8 cellular contexts compared by ENCODE assay signal in the genomic region with DNA sequence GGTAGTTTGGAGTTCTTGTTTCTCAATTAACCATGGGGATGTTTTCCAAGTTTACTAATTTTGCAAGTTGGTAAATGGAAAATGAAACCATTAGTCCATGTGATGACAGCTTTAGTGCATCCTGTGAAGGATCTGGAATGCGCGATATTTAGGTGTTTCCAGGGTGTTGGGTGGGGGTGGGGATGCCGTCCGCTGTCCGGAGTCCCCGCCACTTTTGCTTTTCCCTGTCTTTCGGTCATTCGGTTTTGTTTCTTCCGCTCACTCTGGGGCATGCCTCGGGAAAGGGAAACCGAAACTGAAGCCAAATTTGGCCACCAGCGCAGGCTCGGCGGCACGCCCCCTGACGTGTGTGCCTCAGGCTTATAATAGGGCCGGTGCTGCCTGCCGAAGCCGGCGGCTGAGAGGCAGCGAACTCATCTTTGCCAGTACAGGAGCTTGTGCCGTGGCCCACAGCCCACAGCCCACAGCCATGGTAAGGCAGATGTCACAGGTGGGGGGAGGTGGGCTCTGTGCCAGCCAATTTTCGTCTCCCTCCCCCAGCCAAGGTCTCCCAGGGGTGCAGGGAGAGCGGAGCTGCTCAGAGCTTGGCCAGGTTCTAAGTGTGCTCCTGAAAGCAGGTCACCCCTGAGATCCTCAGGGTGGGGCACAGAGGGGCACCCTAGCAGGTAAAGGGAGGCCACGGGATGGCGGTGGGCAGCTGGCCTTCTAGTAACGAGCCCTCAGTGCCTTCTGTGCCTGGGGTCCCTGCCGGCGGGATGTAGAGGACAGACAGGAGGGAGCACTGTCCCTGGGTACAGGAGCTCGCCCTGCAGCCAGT. TPM values are rescaled to one million over a fixed set of nuclear protein-coding genes. Genes with fewer than 3 reads are reported as not detected.
DNase-seq lines count a peak whose midpoint lies in the region; ATAC-seq and TF ChIP-seq lines count a peak whose summit lies in the region.

Gene ISG15 (plus strand): TSS at position 393 of the 817 bp plus-strand sequence. CDS start 77 bp downstream, at position 470.

- no peaks in the 10 kb centered on the region for H3K27me3 Mint-ChIP-seq in activated CD8-positive, alpha-beta T cell treated with anti-CD3 and anti-CD28 coated beads for 36 hours

- peaks cover 5% of the 10 kb centered on the region for H3K36me3 Mint-ChIP-seq in activated CD8-positive, alpha-beta T cell treated with anti-CD3 and anti-CD28 coated beads for 36 hours (ENCODE audit: low read depth)

- H3K4me1 ChIP-seq in ACC112 (ENCODE audit: control insufficient read depth, insufficient read depth, low read length, unreplicated experiment) (peaks cover 11% of the 10 kb centered on the region), lung (ENCODE audit: control insufficient read depth in 2 of 2, insufficient read depth in 2 of 2, low read length in 2 of 2) (peaks cover 0 to 10% of the 10 kb centered on the region in 2 donors)

- H3K27me3 ChIP-seq in ACC112 (ENCODE audit: insufficient read depth, low read length) (no peaks in the 10 kb centered on the region), lung (ENCODE audit: control insufficient read depth, insufficient read depth) (no peaks in the 10 kb centered on the region)

- peak; percentile 63 for ATAC-seq in GM18520 (IDR thresholded peaks at IDR 0.05; ENCODE audit: unreplicated experiment)
- peak; percentile 62 for ATAC-seq in HG03066 (IDR thresholded peaks at IDR 0.05; ENCODE audit: low read depth, unreplicated experiment)
- ATAC-seq in activated CD8-positive, alpha-beta T cell treated with anti-CD3 and anti-CD28 coated beads for 36 hours, result peak; percentile 88
- ATAC-seq in lung (ENCODE audit: insufficient read depth, low FRiP score), result peak; percentile 92

- CTCF ChIA-PET in activated CD8-positive, alpha-beta T cell treated with anti-CD3 and anti-CD28 coated beads for 36 hours (lab: Charles Lee), result interaction anchor here (0.8 to 3.5 kb wide), 9 partner anchors 11 to 386 kb away, joined by 3 to 37 read pairs (median 5); partner anchors contain the start of genes CCNL2 and HES4

- intact Hi-C loops in activated CD8-positive, alpha-beta T cell treated with anti-CD3 and anti-CD28 coated beads for 36 hours (cut with micrococcal nuclease), result no loop called here

- peaks cover 20% of the 10 kb centered on the region for H3K79me2 ChIP-seq in ACC112 (ENCODE audit: control insufficient read depth, insufficient read depth, low read length, unreplicated experiment)

- 2 to 6% methylated on average over 26 to 30 of the region's 30 CpGs for WGBS in lung, 2 donors

- peak within 1 kb of the TSS; percentile 30 for H2AFZ ChIP-seq in ACC112 (ENCODE audit: low read length, unreplicated experiment)

- peaks cover 17% of the 10 kb centered on the region; the same call in 1 of the 2 replicates for H3K36me3 ChIP-seq in ACC112 (ENCODE audit: insufficient read depth, low read length)
- H3K36me3 ChIP-seq in lung (ENCODE audit: control insufficient read depth in 2 of 2, insufficient read depth in 2 of 2, low read length in 2 of 2), result no peaks in the 10 kb centered on the region

- H3K27ac ChIP-seq in ACC112 (ENCODE audit: low read depth, low read length) (peak within 1 kb of the TSS; percentile 95), lung (ENCODE audit: low read depth in 1 of 2, low read length in 1 of 2) (peak within 1 kb of the TSS; percentile 46 to 95)

- H3K9me3 ChIP-seq in lung (ENCODE audit: control insufficient read depth in 2 of 2, insufficient read depth in 1 of 2, low read length in 1 of 2), result no peaks in the 10 kb centered on the region

- no peak for TF ChIP-seq CTCF in activated CD8-positive, alpha-beta T cell treated with anti-CD3 and anti-CD28 coated beads for 36 hours (IDR thresholded peaks at IDR 0.05)
- TF ChIP-seq CTCF in lung (IDR thresholded peaks at IDR 0.05; ENCODE audit: control extremely low read depth, extremely low read depth), result no peak

- H3K27ac Mint-ChIP-seq in activated CD8-positive, alpha-beta T cell treated with anti-CD3 and anti-CD28 coated beads for 36 hours, result peak within 1 kb of the TSS; percentile 86

- H3K4me3 ChIP-seq in ACC112 (ENCODE audit: low read depth, low read length) (peak within 1 kb of the TSS; percentile 96), lung (peak within 1 kb of the TSS; percentile 68)

- DNase-seq in NCI-H748 treated with DMSO at 0.1 percent for 48 hours (lab: John Stamatoyannopoulos, UW), result peak; percentile 35
- peak; percentile 96 for DNase-seq in activated CD8-positive, alpha-beta T cell treated with anti-CD3 and anti-CD28 coated beads for 36 hours
- peak; percentile 84 for DNase-seq in effector CD4-positive, alpha-beta T cell
- DNase-seq in lung (ENCODE audit: low spot score), result peak; percentile 90
- DNase-seq in stimulated activated CD4-positive, alpha-beta T cell treated with anti-CD3 and anti-CD28 coated beads, TNF-alpha, amount 100 ng/mL, for 4 hours (ENCODE audit: low read depth in 3 of 3), result peak; percentile 56 to 77 (median 76)

- H3K9me3 Mint-ChIP-seq in activated CD8-positive, alpha-beta T cell treated with anti-CD3 and anti-CD28 coated beads for 36 hours, result peaks cover 5% of the 10 kb centered on the region

- peaks cover 31% of the 10 kb centered on the region for H3K4me1 Mint-ChIP-seq in activated CD8-positive, alpha-beta T cell treated with anti-CD3 and anti-CD28 coated beads for 36 hours (ENCODE audit: low read depth)

- POLR2A ChIA-PET in activated CD8-positive, alpha-beta T cell treated with anti-CD3 and anti-CD28 coated beads for 36 hours (lab: Charles Lee), result interaction anchor here (0.6 to 2.5 kb wide), 14 partner anchors 9 to 665 kb away, joined by 3 to 13 read pairs (median 3); partner anchors contain the start of genes AURKAIP1, PERM1 and PLEKHN1

- H3K4me3 Mint-ChIP-seq in activated CD8-positive, alpha-beta T cell treated with anti-CD3 and anti-CD28 coated beads for 36 hours, result peak within 1 kb of the TSS; percentile 93

RNA-seq across cellular contexts. Expression of gene ISG15, which starts in this region (rescaled TPM):
- total RNA-seq in activated CD8-positive, alpha-beta T cell treated with anti-CD3 and anti-CD28 coated beads for 36 hours, result 100 to 1,000 TPM in 1 of 2 experiments, 10 to 100 TPM in 1; 94.5 to 102 TPM
- total RNA-seq in lung, result 10 to 100 TPM; 12.7 to 53.6 TPM
- 100 to 1,000 TPM; 208 to 234 TPM for polyA plus RNA-seq in lung

Comparison
In these comparisons a context has a peak if more than half of its experiments do, and no peak if none do; other contexts are left out.
1. Peak in every context shown above with its lines: DNase-seq, ATAC-seq, H3K4me3 ChIP-seq and H3K27ac ChIP-seq.
2. DNase-seq: peak in every context shown above with its lines; median percentile 96 in activated CD8-positive, alpha-beta T cell treated with anti-CD3 and anti-CD28 coated beads for 36 hours; 90 in lung; 84 in effector CD4-positive, alpha-beta T cell; 76 in stimulated activated CD4-positive, alpha-beta T cell treated with anti-CD3 and anti-CD28 coated beads, TNF-alpha, amount 100 ng/mL, for 4 hours; 35 in NCI-H748 treated with DMSO at 0.1 percent for 48 hours.